33 cellular contexts compared by ENCODE assay signal in genomic region chr16:72728516-72728915, GRCh38.
"Had no signal": no experiment of that assay in that cellular context is flagged by ENCODE, and none has a peak within 500 bp of the region (broad histone marks: within the 10 kb centered on the region; RNA-seq: fewer than 3 reads in every experiment).

No MANE protein-coding gene starts in this region.

- H3K4me1 ChIP-seq: adrenal gland, ascending aorta, body of pancreas, breast epithelium had no signal

- FAIRE-seq: astrocyte had no signal

- H3K27me3 ChIP-seq: adrenal gland, ascending aorta, body of pancreas, brain microvascular endothelial cell, breast epithelium, cardiac muscle cell had no signal

- H3K27ac ChIP-seq: adrenal gland, ascending aorta, body of pancreas, brain microvascular endothelial cell, breast epithelium, cardiac muscle cell had no signal

- H3K4me3 ChIP-seq: adrenal gland, ascending aorta, body of pancreas, breast epithelium, cardiac muscle cell had no signal

- H3K9me3 ChIP-seq: adrenal gland, ascending aorta, body of pancreas had no signal

- H3K36me3 ChIP-seq: adrenal gland, ascending aorta, brain microvascular endothelial cell, breast epithelium, cardiac muscle cell had no signal

- DNase-seq: activated effector memory CD4-positive, alpha-beta T cell treated with anti-CD3 and anti-CD28 coated beads, Interleukin-2, amount 50 U/mL, for 16 hours; activated effector memory CD4-positive, alpha-beta T cell treated with Interleukin-2 at 50 U/mL for 16 hours; activated gamma-delta T cell; activated gamma-delta T cell treated with Interleukin-2 at 50 U/mL for 16 hours; activated naive CD4-positive, alpha-beta T cell; activated naive CD4-positive, alpha-beta T cell treated with anti-CD3 and anti-CD28 coated beads for 36 hours; activated naive CD4-positive, alpha-beta T cell treated with anti-CD3 and anti-CD28 coated beads, Interleukin-2, amount 10 ng/mL, durations not matched to agents 7 days and 5 days; activated naive CD4-positive, alpha-beta T cell treated with anti-CD3 and anti-CD28 coated beads, Interleukin-2, amount 50 U/mL, for 16 hours; activated naive CD4-positive, alpha-beta T cell treated with Interleukin-2 at 50 U/mL for 16 hours; activated naive CD8-positive, alpha-beta T cell treated with anti-CD3 and anti-CD28 coated beads for 36 hours; activated naive CD8-positive, alpha-beta T cell treated with anti-CD3 and anti-CD28 coated beads, Interleukin-2, amount 10 ng/mL, durations not matched to agents 7 days and 5 days; activated naive CD8-positive, alpha-beta T cell treated with anti-CD3 and anti-CD28 coated beads, Interleukin-2, amount 50 U/mL, for 24 hours; activated T-cell treated with anti-CD3 and anti-CD28 coated beads, Interleukin-2, amount 50 U/mL, for 1 hour; activated T-cell treated with anti-CD3 and anti-CD28 coated beads, Interleukin-2, amount 50 U/mL, for 24 hours; activated T-cell treated with anti-CD3 and anti-CD28 coated beads, Interleukin-2, amount 50 U/mL, for 4 hours; activated T-cell treated with anti-CD3 and anti-CD28 coated beads, Interleukin-2, amount 50 U/mL, for 48 hours; activated T-cell treated with anti-CD3 and anti-CD28 coated beads, Interleukin-2, amount 50 U/mL, for 72 hours; adrenal gland; amniotic stem cell; amygdala; anterior cingulate cortex; aorta; body of pancreas; brain microvascular endothelial cell; caudate nucleus; central memory CD4-positive, alpha-beta T cell; cerebellar nuclear complex had no signal

- ATAC-seq: activated naive CD4-positive, alpha-beta T cell treated with anti-CD3 and anti-CD28 coated beads, Interleukin-2, amount 50 U/mL, for 72 hours; activated naive CD8-positive, alpha-beta T cell treated with anti-CD3 and anti-CD28 coated beads, Interleukin-2, amount 50 U/mL, for 24 hours; activated T-cell treated with anti-CD3 and anti-CD28 coated beads, Interleukin-2, amount 50 U/mL, for 4 hours; activated T-cell treated with anti-CD3 and anti-CD28 coated beads, Interleukin-2, amount 50 U/mL, for 72 hours; activated T-helper 17 cell treated with anti-CD3 and anti-CD28 coated beads, Interleukin-2, amount 50 U/mL, for 72 hours; body of pancreas had no signal
